ENCODE assay signal across 1 cellular context in genomic region chr12:46303039-46303666, GRCh38.
TF ChIP-seq lines count a peak whose summit lies in the region.

No MANE protein-coding gene starts in this region.

TF ChIP-seq in GM12878, 131 proteins besides CTCF, POLR2A, EP300 and RAD21 (continued from another document):
- no peak for TF ChIP-seq E4F1 (IDR thresholded peaks at IDR 0.05; ENCODE audit: borderline replicate concordance, partially characterized antibody)
- TF ChIP-seq SMC3 (IDR thresholded peaks at IDR 0.05; ENCODE audit: borderline replicate concordance, low read length), result peak; percentile 71
TF ChIP-seq in GM12878: peak in this region for 2.
